ENCODE assay signal across 11 cellular contexts in genomic region chr3:38153986-38154608, GRCh38. TPM values are rescaled to one million over a fixed set of nuclear protein-coding genes. Genes with fewer than 3 reads are reported as not detected.
DNase-seq lines count a peak whose midpoint lies in the region; ATAC-seq and TF ChIP-seq lines count a peak whose summit lies in the region.
"Had no signal": no experiment of that assay in that cellular context is flagged by ENCODE, and none has a peak within 500 bp of the region (broad histone marks: within the 10 kb centered on the region; RNA-seq: fewer than 3 reads in every experiment).

No MANE protein-coding gene starts in this region.

- no peak overlapping the region for H3K27ac ChIP-seq in HEK293 (ENCODE audit: extremely low read depth, low read depth, low read length)
- no peak overlapping the region for H3K27ac ChIP-seq in neuronal stem cell (replicated peaks; ENCODE audit: low read length)
- H3K27ac ChIP-seq: gastrocnemius medialis had no signal

- no peak overlapping the region for H3K9ac ChIP-seq in neuronal stem cell (ENCODE audit: low read depth, low read length, poor library complexity)

- no peaks in the 10 kb centered on the region for H3K79me1 ChIP-seq in neuronal stem cell (ENCODE audit: low read depth, low read length)

- H3K4me2 ChIP-seq in neuronal stem cell (ENCODE audit: insufficient read depth, low read length, poor library complexity, severe bottlenecking): no peak overlapping the region

- no peak overlapping the region for H2BK120ac ChIP-seq in neuronal stem cell (ENCODE audit: low read depth, low read length)

- DNase-seq in AG04449 (ENCODE audit: low read depth, low spot score) (peak; percentile 47), kidney glomerular epithelial cell (lab: John Stamatoyannopoulos, UW) (peak; percentile 78), neuronal stem cell (ENCODE audit: low spot score) (no peak)
- no peak for DNase-seq in activated naive CD8-positive, alpha-beta T cell treated with anti-CD3 and anti-CD28 coated beads, Interleukin-2, amount 50 U/mL, for 24 hours
- DNase-seq in activated CD4-positive, alpha-beta T cell treated with anti-CD3 and anti-CD28 coated beads for 1 hour: no peak
- DNase-seq: activated naive CD4-positive, alpha-beta T cell treated with anti-CD3 and anti-CD28 coated beads, Interleukin-2, amount 50 U/mL, for 16 hours; DMS79 treated with DMSO at 0.1 percent for 48 hours; gastrocnemius medialis had no signal

- H2BK15ac ChIP-seq in neuronal stem cell (ENCODE audit: low read length): no peak overlapping the region

- CTCF ChIA-PET in AG04449 (lab: Yijun Ruan, JAX) (no interaction called here), HEK293 (lab: Yijun Ruan, JAX) (interaction anchor here (0.6 to 1.5 kb wide), 3 partner anchors 9 to 157 kb away, joined by 3 to 5 read pairs (median 3); no protein-coding TSS in a partner anchor)

- H2BK12ac ChIP-seq in neuronal stem cell (ENCODE audit: low read length): no peak overlapping the region

- no peak overlapping the region for H3K23ac ChIP-seq in neuronal stem cell (ENCODE audit: low read depth, low read length, poor library complexity)

- H3K4ac ChIP-seq in neuronal stem cell (ENCODE audit: low read length): no peak overlapping the region

- no CpG with 5 or more reads among the region's 2 CpGs for WGBS in neuronal stem cell (ENCODE audit: extremely low coverage in 2 of 2, insufficient read length in 2 of 2, insufficient replicate concordance in 1 of 2), 2 donors

- no peak overlapping the region for H2BK5ac ChIP-seq in neuronal stem cell (ENCODE audit: low read length)

- no peak overlapping the region for H3K14ac ChIP-seq in neuronal stem cell (ENCODE audit: low read length)

- no peak overlapping the region for H2AK5ac ChIP-seq in neuronal stem cell (ENCODE audit: low read depth, low read length)

- TF ChIP-seq CTCF in AG04449 (IDR thresholded peaks at IDR 0.05; ENCODE audit: insufficient read depth, low read length, missing control alignments): no peak
- TF ChIP-seq CTCF in HEK293 (tag by site-specific recombination; IDR thresholded peaks at IDR 0.05): no peak

- POLR2A ChIA-PET in AG04449 (lab: Yijun Ruan, JAX) (interaction anchor here (1.5 kb wide), 1 partner anchor 11 kb away, joined by 6 read pairs; the partner anchor contains the start of gene OXSR1), HEK293 (lab: Yijun Ruan, JAX) (interaction anchor here (1.2 to 1.6 kb wide), 2 partner anchors 11 to 17 kb away, joined by 3 to 5 read pairs; partner anchors contain the start of genes ACAA1 and OXSR1)

- H3K9me3 ChIP-seq in HEK293 (ENCODE audit: control insufficient read depth, insufficient read depth, low read depth, low read length) (no peaks in the 10 kb centered on the region), neuronal stem cell (replicated peaks in 1 of 2; ENCODE audit: control insufficient read depth in 2 of 2, insufficient read depth in 1 of 2, low read depth in 1 of 2, low read length in 2 of 2) (no peaks in the 10 kb centered on the region)
- H3K9me3 ChIP-seq: gastrocnemius medialis had no signal

- H4K91ac ChIP-seq in neuronal stem cell (ENCODE audit: low read depth, low read length, poor library complexity): no peak overlapping the region

- no peaks in the 10 kb centered on the region for H3K9me3 Mint-ChIP-seq in activated naive CD8-positive, alpha-beta T cell treated with anti-CD3 and anti-CD28 coated beads, Interleukin-2, amount 50 U/mL, for 24 hours

- no peak overlapping the region for H3K4me3 ChIP-seq in AG04449 (ENCODE audit: low read depth, low read length)
- H3K4me3 ChIP-seq in HEK293 (ENCODE audit: low read depth, low read length): no peak overlapping the region
- H3K4me3 ChIP-seq in neuronal stem cell (ENCODE audit: low read length in 2 of 2): no peak overlapping the region
- H3K4me3 ChIP-seq: gastrocnemius medialis had no signal

- no peaks in the 10 kb centered on the region for H3K27me3 ChIP-seq in neuronal stem cell (ENCODE audit: control insufficient read depth in 3 of 3, insufficient read depth in 3 of 3, low read depth in 1 of 3, low read length in 3 of 3)
- H3K27me3 ChIP-seq: gastrocnemius medialis had no signal

- H3K36me3 ChIP-seq in HEK293 (ENCODE audit: control insufficient read depth in 2 of 2, insufficient read depth in 1 of 2, low read length in 2 of 2): no peaks in the 10 kb centered on the region
- no peaks in the 10 kb centered on the region for H3K36me3 ChIP-seq in neuronal stem cell (replicated peaks in 1 of 2; ENCODE audit: control insufficient read depth in 2 of 2, insufficient read depth in 2 of 2, low read length in 2 of 2)
- H3K36me3 ChIP-seq: gastrocnemius medialis had no signal

- H3K4me3 Mint-ChIP-seq in activated naive CD8-positive, alpha-beta T cell treated with anti-CD3 and anti-CD28 coated beads, Interleukin-2, amount 50 U/mL, for 24 hours: peak overlapping the region; percentile 8

- H3K4me1 Mint-ChIP-seq in activated naive CD8-positive, alpha-beta T cell treated with anti-CD3 and anti-CD28 coated beads, Interleukin-2, amount 50 U/mL, for 24 hours: peaks cover 59% of the 10 kb centered on the region

- no peak overlapping the region for H3K27ac Mint-ChIP-seq in activated naive CD8-positive, alpha-beta T cell treated with anti-CD3 and anti-CD28 coated beads, Interleukin-2, amount 50 U/mL, for 24 hours

- H3K18ac ChIP-seq in neuronal stem cell (ENCODE audit: low read length): no peak overlapping the region

- no peak for ATAC-seq in activated naive CD8-positive, alpha-beta T cell treated with anti-CD3 and anti-CD28 coated beads, Interleukin-2, amount 50 U/mL, for 24 hours
- ATAC-seq in GM18519 (IDR thresholded peaks at IDR 0.05; ENCODE audit: low FRiP score, unreplicated experiment) (no peak), GM21786 (IDR thresholded peaks at IDR 0.05; ENCODE audit: unreplicated experiment) (no peak)
- ATAC-seq: gastrocnemius medialis had no signal

- peaks cover 4% of the 10 kb centered on the region; the same call in 1 of the 2 replicates for H3K4me1 ChIP-seq in HEK293 (ENCODE audit: control insufficient read depth, insufficient read depth, low read length)
- no peaks in the 10 kb centered on the region for H3K4me1 ChIP-seq in neuronal stem cell (ENCODE audit: control insufficient read depth in 2 of 2, insufficient read depth in 1 of 2, low read depth in 1 of 2, low read length in 2 of 2)
- H3K4me1 ChIP-seq: gastrocnemius medialis had no signal

- no peaks in the 10 kb centered on the region for H3K36me3 Mint-ChIP-seq in activated naive CD8-positive, alpha-beta T cell treated with anti-CD3 and anti-CD28 coated beads, Interleukin-2, amount 50 U/mL, for 24 hours (ENCODE audit: low read depth)

- no peak overlapping the region for H2AFZ ChIP-seq in neuronal stem cell (ENCODE audit: low read length)

- no peaks in the 10 kb centered on the region for H3K27me3 Mint-ChIP-seq in activated naive CD8-positive, alpha-beta T cell treated with anti-CD3 and anti-CD28 coated beads, Interleukin-2, amount 50 U/mL, for 24 hours

- no peak overlapping the region for H4K8ac ChIP-seq in neuronal stem cell (ENCODE audit: low read depth, low read length)

TF ChIP-seq in HEK293, 187 proteins besides CTCF, POLR2A, EP300 and RAD21 (continues in another document):
- TF ChIP-seq KLF10 (tag by site-specific recombination; IDR thresholded peaks at IDR 0.05) (no peak), ZFP3 (tag by site-specific recombination; IDR thresholded peaks at IDR 0.05; ENCODE audit: low read depth) (no peak), ZNF626 (tag by site-specific recombination; IDR thresholded peaks at IDR 0.05) (no peak), IKZF3 (tag by site-specific recombination; IDR thresholded peaks at IDR 0.05) (peak; percentile 72), ZNF664 (tag by site-specific recombination; IDR thresholded peaks at IDR 0.05) (peak; percentile 70; the same call in 1 of the 2 replicates), ZNF24 (tag by site-specific recombination; IDR thresholded peaks at IDR 0.05) (peak; percentile 59; the same call in 1 of the 2 replicates), ZNF843 (tag by site-specific recombination; IDR thresholded peaks at IDR 0.05) (peak; percentile 54; the same call in 1 of the 2 replicates), ZBTB17 (tag by site-specific recombination; IDR thresholded peaks at IDR 0.05) (peak; percentile 64), ZSCAN30 (tag by site-specific recombination; IDR thresholded peaks at IDR 0.05) (no peak), ZNF37A (tag by site-specific recombination; IDR thresholded peaks at IDR 0.05) (0 out of 2 replicates have a peak, but pooled peaks have one; percentile 21), ZBTB21 (tag by site-specific recombination; IDR thresholded peaks at IDR 0.05) (peak; percentile 71; the same call in 1 of the 2 replicates)
- TF ChIP-seq, protein P1, sequence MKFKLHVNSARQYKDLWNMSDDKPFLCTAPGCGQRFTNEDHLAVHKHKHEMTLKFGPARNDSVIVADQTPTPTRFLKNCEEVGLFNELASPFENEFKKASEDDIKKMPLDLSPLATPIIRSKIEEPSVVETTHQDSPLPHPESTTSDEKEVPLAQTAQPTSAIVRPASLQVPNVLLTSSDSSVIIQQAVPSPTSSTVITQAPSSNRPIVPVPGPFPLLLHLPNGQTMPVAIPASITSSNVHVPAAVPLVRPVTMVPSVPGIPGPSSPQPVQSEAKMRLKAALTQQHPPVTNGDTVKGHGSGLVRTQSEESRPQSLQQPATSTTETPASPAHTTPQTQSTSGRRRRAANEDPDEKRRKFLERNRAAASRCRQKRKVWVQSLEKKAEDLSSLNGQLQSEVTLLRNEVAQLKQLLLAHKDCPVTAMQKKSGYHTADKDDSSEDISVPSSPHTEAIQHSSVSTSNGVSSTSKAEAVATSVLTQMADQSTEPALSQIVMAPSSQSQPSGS (tag by site-specific recombination; IDR thresholded peaks at IDR 0.05; ENCODE audit: low read depth): peak; percentile 58; the same call in 1 of the 2 replicates
- TF ChIP-seq, protein P2, sequence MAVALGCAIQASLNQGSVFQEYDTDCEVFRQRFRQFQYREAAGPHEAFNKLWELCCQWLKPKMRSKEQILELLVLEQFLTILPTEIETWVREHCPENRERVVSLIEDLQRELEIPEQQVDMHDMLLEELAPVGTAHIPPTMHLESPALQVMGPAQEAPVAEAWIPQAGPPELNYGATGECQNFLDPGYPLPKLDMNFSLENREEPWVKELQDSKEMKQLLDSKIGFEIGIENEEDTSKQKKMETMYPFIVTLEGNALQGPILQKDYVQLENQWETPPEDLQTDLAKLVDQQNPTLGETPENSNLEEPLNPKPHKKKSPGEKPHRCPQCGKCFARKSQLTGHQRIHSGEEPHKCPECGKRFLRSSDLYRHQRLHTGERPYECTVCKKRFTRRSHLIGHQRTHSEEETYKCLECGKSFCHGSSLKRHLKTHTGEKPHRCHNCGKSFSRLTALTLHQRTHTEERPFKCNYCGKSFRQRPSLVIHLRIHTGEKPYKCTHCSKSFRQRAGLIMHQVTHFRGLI (tag by site-specific recombination; IDR thresholded peaks at IDR 0.05): no peak

RNA-seq across cellular contexts. Expression of gene OXSR1, which starts 11.2 kb away (rescaled TPM):
- 34.0 TPM for polyA plus RNA-seq in neuronal stem cell (2013, experiment 1 of 2)
- polyA plus RNA-seq in neuronal stem cell (2013, experiment 2 of 2): 33.5 TPM

RNA-seq across cellular contexts. Expression of gene MYD88, which starts 15.6 kb away (rescaled TPM):
- polyA plus RNA-seq in neuronal stem cell (2013, experiment 1 of 2): 20.8 TPM
- 20.5 TPM for polyA plus RNA-seq in neuronal stem cell (2013, experiment 2 of 2)

RNA-seq across cellular contexts. Expression of gene ACAA1, which starts 17.2 kb away (rescaled TPM):
- 11.6 TPM for polyA plus RNA-seq in neuronal stem cell (2013, experiment 1 of 2)
- 11.5 TPM for polyA plus RNA-seq in neuronal stem cell (2013, experiment 2 of 2)

Comparison
In these comparisons a context has a peak if more than half of its experiments do, and no peak if none do; other contexts are left out.
1. DNase-seq: peak in AG04449 (single experiment) and kidney glomerular epithelial cell (single experiment); none in activated naive CD8-positive, alpha-beta T cell treated with anti-CD3 and anti-CD28 coated beads, Interleukin-2, amount 50 U/mL, for 24 hours (single experiment), neuronal stem cell (single experiment) and activated CD4-positive, alpha-beta T cell treated with anti-CD3 and anti-CD28 coated beads for 1 hour (single experiment).